Comparison of ENCODE assay signal across 21 cellular contexts in genomic region chr10:94012834-94013830, GRCh38.
"Had no signal": no experiment of that assay in that cellular context is flagged by ENCODE, and none has a peak within 500 bp of the region (broad histone marks: within the 10 kb centered on the region; RNA-seq: fewer than 3 reads in every experiment).

No MANE protein-coding gene starts in this region.

- FAIRE-seq: bronchial epithelial cell had no signal

- H3K27me3 ChIP-seq: ascending aorta, right lobe of liver, spleen, upper lobe of left lung had no signal

- H3K27ac ChIP-seq: ascending aorta, psoas muscle, right lobe of liver, spleen, upper lobe of left lung had no signal

- H3K36me3 ChIP-seq: ascending aorta, right lobe of liver, spleen, upper lobe of left lung had no signal

- H3K4me3 ChIP-seq: ascending aorta, psoas muscle, right lobe of liver, spleen, upper lobe of left lung had no signal

- ATAC-seq: left lobe of liver; right lobe of liver; stimulated activated naive B cell treated with anti-CD40 and anti-IgM and Interleukin-4, amounts not matched to agents 10 μg/mL and 1 μg/mL and 100 μg/mL, for 72 hours had no signal

- H3K4me1 ChIP-seq: right lobe of liver had no signal

- DNase-seq: activated CD4-positive, alpha-beta memory T cell treated with anti-CD3 and anti-CD28 coated beads for 36 hours; activated CD4-positive, CD25-positive, alpha-beta regulatory T cell treated with anti-CD3 and anti-CD28 coated beads, Interleukin-2, amount 50 U/mL, for 72 hours; activated gamma-delta T cell; activated T-cell treated with anti-CD3 and anti-CD28 coated beads, Interleukin-2, amount 50 U/mL, for 48 hours; endodermal cell; foreskin melanocyte; head of caudate nucleus; islet precursor cell; mesendoderm; nephron progenitor cell; psoas muscle; right lobe of liver; spleen; stimulated activated CD4-positive, alpha-beta T cell treated with anti-CD3 and anti-CD28 coated beads, Interleukin-2, amount 100 ng/mL, for 24 hours; stimulated activated naive B cell treated with anti-CD40 and anti-IgM and Interleukin-4, amounts not matched to agents 10 μg/mL and 1 μg/mL and 100 μg/mL, for 72 hours; substantia nigra; T-helper 2 cell; upper lobe of left lung had no signal

- H3K9me3 ChIP-seq: ascending aorta, psoas muscle, right lobe of liver, upper lobe of left lung had no signal
